8 cellular contexts compared by ENCODE assay signal in the genomic region with DNA sequence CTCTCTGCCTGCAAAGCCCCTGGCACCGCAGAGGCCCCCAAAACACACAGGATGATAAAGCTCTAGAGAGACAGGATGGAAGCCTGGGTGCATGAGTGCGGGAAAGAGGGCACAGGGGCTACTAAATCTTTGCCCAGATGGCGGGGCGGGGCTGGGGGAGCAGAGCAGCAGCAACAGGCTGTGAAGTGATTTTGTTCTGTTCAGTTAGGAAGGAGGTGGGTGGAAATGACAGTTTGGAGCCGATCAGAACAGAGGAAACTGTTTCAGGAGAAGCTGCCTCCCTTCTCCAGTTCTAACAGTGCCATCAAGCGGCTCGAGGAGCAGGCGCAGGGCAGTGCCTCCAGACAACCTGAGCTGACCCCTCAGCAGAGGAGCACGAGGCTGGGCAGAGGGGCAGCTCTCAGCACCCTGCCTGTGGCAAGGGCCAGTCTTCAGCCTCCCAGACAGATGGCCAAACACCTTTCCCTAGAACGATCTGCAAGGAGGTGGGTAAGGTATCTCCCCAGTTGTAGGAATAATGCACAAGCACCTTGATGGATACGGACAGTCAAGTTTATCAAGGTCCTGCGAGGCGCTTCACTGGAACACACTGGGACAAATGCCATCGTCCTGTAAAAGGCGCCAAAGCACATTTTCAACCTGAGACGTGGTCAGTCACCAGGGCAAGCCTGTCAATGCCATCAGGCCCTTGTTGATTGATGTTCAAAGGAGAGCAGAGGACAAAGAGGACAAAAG. TPM values are rescaled to one million over a fixed set of nuclear protein-coding genes. Genes with fewer than 3 reads are reported as not detected.
DNase-seq lines count a peak whose midpoint lies in the region; ATAC-seq and TF ChIP-seq lines count a peak whose summit lies in the region.

No MANE protein-coding gene starts in this region.

- H3K27ac Mint-ChIP-seq in progenitor cell of endocrine pancreas: peak overlapping the region; percentile 93

- H3K9me3 ChIP-seq in uterus: no peaks in the 10 kb centered on the region

- DNase-seq in GF-D8 (lab: John Stamatoyannopoulos, UW): peak; percentile 93
- DNase-seq in HFF-Myc (ENCODE audit: extremely low read depth, low read depth): peak; percentile 84
- peak; percentile 86 for DNase-seq in NCI-H1092 (lab: John Stamatoyannopoulos, UW)
- peak; percentile 34 for DNase-seq in activated naive CD8-positive, alpha-beta T cell treated with anti-CD3 and anti-CD28 coated beads, Interleukin-2, amount 50 U/mL, for 16 hours (ENCODE audit: low read depth, low spot score)
- peak; percentile 90 for DNase-seq in Right ventricle myocardium superior
- DNase-seq in progenitor cell of endocrine pancreas (ENCODE audit: low spot score, unreplicated experiment): peak; percentile 60
- peak; percentile 82 to 84 for DNase-seq in uterus

- no peaks in the 10 kb centered on the region for H3K36me3 ChIP-seq in uterus

- H3K4me1 ChIP-seq in uterus: peaks cover 6 to 13% of the 10 kb centered on the region in 2 donors

- H3K4me1 Mint-ChIP-seq in progenitor cell of endocrine pancreas (ENCODE audit: low read depth): peaks cover 19% of the 10 kb centered on the region

- H3K4me3 ChIP-seq in HFF-Myc (replicated peaks; ENCODE audit: low read depth, low read length): peak overlapping the region; percentile 24
- peak overlapping the region; percentile 21 to 27 for H3K4me3 ChIP-seq in uterus

- H3K27me3 Mint-ChIP-seq in progenitor cell of endocrine pancreas: no peaks in the 10 kb centered on the region

- H3K27me3 ChIP-seq in uterus: no peaks in the 10 kb centered on the region

- H3K9me3 Mint-ChIP-seq in progenitor cell of endocrine pancreas (ENCODE audit: low read depth): no peaks in the 10 kb centered on the region

- ATAC-seq in SK-N-SH treated with all-trans-retinoic acid at 6 μM for 48 hours: peak; percentile 99
- peak; percentile 95 for ATAC-seq in Right ventricle myocardium superior (ENCODE audit: poor library complexity)

- no peaks in the 10 kb centered on the region for H3K36me3 Mint-ChIP-seq in progenitor cell of endocrine pancreas (ENCODE audit: insufficient read depth)

- TF ChIP-seq POLR2A in uterus (IDR thresholded peaks at IDR 0.05): no peak

- TF ChIP-seq CTCF in HFF-Myc (IDR thresholded peaks at IDR 0.05; ENCODE audit: low read depth, low read length, missing control alignments): peak; percentile 93
- peak; percentile 91 for TF ChIP-seq CTCF in progenitor cell of endocrine pancreas (IDR thresholded peaks at IDR 0.05; ENCODE audit: unreplicated experiment)
- TF ChIP-seq CTCF in uterus (IDR thresholded peaks at IDR 0.05): peak; percentile 92 to 96 (median 96)

- intact Hi-C loops in Right ventricle myocardium superior (cut with DNase I): loop anchor here (2.0 kb wide), 2 partner anchors 477 to 585 kb away; no protein-coding TSS in a partner anchor
- intact Hi-C loops in uterus (cut with DNase I; ENCODE audit: low total_unique reads): loop anchor here (2.0 kb wide), 1 partner anchor 585 kb away; no protein-coding TSS in a partner anchor

- peak overlapping the region; percentile 88 to 89 for H3K27ac ChIP-seq in uterus

- H3K4me3 Mint-ChIP-seq in progenitor cell of endocrine pancreas (ENCODE audit: low read depth): no peak overlapping the region

TF ChIP-seq in SK-N-SH treated with all-trans-retinoic acid at 6 μM for 48 hours, 23 proteins besides CTCF, POLR2A, EP300 and RAD21:
- TF ChIP-seq, protein P1, sequence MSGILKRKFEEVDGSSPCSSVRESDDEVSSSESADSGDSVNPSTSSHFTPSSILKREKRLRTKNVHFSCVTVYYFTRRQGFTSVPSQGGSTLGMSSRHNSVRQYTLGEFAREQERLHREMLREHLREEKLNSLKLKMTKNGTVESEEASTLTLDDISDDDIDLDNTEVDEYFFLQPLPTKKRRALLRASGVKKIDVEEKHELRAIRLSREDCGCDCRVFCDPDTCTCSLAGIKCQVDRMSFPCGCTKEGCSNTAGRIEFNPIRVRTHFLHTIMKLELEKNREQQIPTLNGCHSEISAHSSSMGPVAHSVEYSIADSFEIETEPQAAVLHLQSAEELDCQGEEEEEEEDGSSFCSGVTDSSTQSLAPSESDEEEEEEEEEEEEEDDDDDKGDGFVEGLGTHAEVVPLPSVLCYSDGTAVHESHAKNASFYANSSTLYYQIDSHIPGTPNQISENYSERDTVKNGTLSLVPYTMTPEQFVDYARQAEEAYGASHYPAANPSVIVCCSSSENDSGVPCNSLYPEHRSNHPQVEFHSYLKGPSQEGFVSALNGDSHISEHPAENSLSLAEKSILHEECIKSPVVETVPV (CRISPR knock-in tag; IDR thresholded peaks at IDR 0.05): no peak
- peak; percentile 11; the same call in 1 of the 2 replicates for TF ChIP-seq TSHZ2 (CRISPR knock-in tag; IDR thresholded peaks at IDR 0.05)
TF ChIP-seq in SK-N-SH treated with all-trans-retinoic acid at 6 μM for 48 hours: peak in this region for 1.

RNA-seq across cellular contexts. Expression of gene TOMM20, which starts 44.9 kb away (rescaled TPM):
- total RNA-seq in Right ventricle myocardium superior (76.7 TPM), progenitor cell of endocrine pancreas (110 and 120 TPM in 2 replicates), uterus (100 to 1,000 TPM in 2 of 4 donors, 10 to 100 TPM in 2; 72.9 to 149 (median 110) TPM)

Comparison
In these comparisons a context has a peak if more than half of its experiments do, and no peak if none do; other contexts are left out.
1. Peak in every context shown above with its lines: DNase-seq, ATAC-seq, H3K4me3 ChIP-seq and H3K27ac ChIP-seq.
2. DNase-seq: peak in every context shown above with its lines; median percentile 93 in GF-D8; 90 in Right ventricle myocardium superior; 86 in NCI-H1092; 84 in HFF-Myc; 83 in uterus; 60 in progenitor cell of endocrine pancreas; 34 in activated naive CD8-positive, alpha-beta T cell treated with anti-CD3 and anti-CD28 coated beads, Interleukin-2, amount 50 U/mL, for 16 hours.